9 cellular contexts compared by ENCODE assay signal in the genomic region with DNA sequence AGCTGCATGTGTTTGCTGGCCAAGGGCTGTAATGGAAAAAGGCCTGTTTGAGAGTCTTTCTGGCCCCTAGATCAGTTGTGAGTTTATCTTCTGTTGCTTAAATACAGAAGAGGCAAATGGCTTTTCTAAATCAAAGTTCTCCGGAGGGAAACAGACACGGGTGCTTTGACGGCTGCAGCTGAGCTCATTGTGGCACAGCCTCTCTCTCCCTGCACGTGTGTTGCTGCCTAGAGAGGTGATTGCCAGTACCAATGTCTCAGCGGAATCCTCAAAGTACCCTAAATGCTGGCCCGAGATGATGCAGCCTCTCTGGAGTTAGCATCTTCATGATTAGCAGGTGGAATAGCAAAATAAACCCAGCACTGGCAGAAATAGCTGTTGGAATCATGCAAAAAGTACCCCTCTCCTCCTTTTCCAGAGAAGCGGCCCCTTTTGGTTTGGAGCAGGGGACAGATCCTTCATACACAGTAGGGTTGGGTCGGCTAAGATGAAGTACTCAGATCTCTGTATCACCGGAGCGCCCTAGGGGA.
DNase-seq lines count a peak whose midpoint lies in the region; ATAC-seq and TF ChIP-seq lines count a peak whose summit lies in the region.
"Had no signal": no experiment of that assay in that cellular context is flagged by ENCODE, and none has a peak within 500 bp of the region (broad histone marks: within the 10 kb centered on the region; RNA-seq: fewer than 3 reads in every experiment).

No MANE protein-coding gene starts in this region.

- no peak for TF ChIP-seq POLR2A in right lobe of liver (IDR thresholded peaks at IDR 0.05)

- H3K4me1 Mint-ChIP-seq in progenitor cell of endocrine pancreas (ENCODE audit: low read depth), result peaks cover 7% of the 10 kb centered on the region
- H3K4me1 Mint-ChIP-seq in activated T-cell treated with anti-CD3 and anti-CD28 coated beads, Interleukin-2, amount 50 U/mL, for 4 hours (ENCODE audit: low read depth), result peaks cover 8% of the 10 kb centered on the region

- H3K27me3 ChIP-seq in BLaER1 (peaks cover 47% of the 10 kb centered on the region), iPS-15b (ENCODE audit: control insufficient read depth, insufficient read depth, low read length) (peaks cover 71% of the 10 kb centered on the region), right lobe of liver (peaks cover 0 to 6% of the 10 kb centered on the region in 2 donors)

- H3K27ac ChIP-seq in BLaER1 (no peak overlapping the region), right lobe of liver (no peak overlapping the region)

- peak overlapping the region; percentile 72; the same call in 1 of the 2 replicates for H3K4me2 ChIP-seq in BLaER1

- H3K4me3 Mint-ChIP-seq in progenitor cell of endocrine pancreas (ENCODE audit: low read depth), result peak overlapping the region; percentile 45
- H3K4me3 Mint-ChIP-seq in activated T-cell treated with anti-CD3 and anti-CD28 coated beads, Interleukin-2, amount 50 U/mL, for 4 hours, result no peak overlapping the region

- DNase-seq in RPMI8226 (peak; percentile 71), progenitor cell of endocrine pancreas (ENCODE audit: low spot score, unreplicated experiment) (no peak), right lobe of liver (no peak), germinal center (ENCODE audit: low spot score) (no peak)
- no peak for DNase-seq in activated T-cell treated with anti-CD3 and anti-CD28 coated beads, Interleukin-2, amount 50 U/mL, for 4 hours
- no peak for DNase-seq in activated T-cell treated with anti-CD3 and anti-CD28 coated beads, Interleukin-2, amount 50 U/mL, for 1 hour
- DNase-seq: MM.1S had no signal

- H3K36me3 Mint-ChIP-seq in progenitor cell of endocrine pancreas (ENCODE audit: insufficient read depth), result no peaks in the 10 kb centered on the region
- no peaks in the 10 kb centered on the region for H3K36me3 Mint-ChIP-seq in activated T-cell treated with anti-CD3 and anti-CD28 coated beads, Interleukin-2, amount 50 U/mL, for 4 hours (ENCODE audit: insufficient read depth)

- intact Hi-C loops in right lobe of liver (cut with DNase I), result no loop called here

- H3K4me1 ChIP-seq in BLaER1 (peaks cover 11% of the 10 kb centered on the region; the same call in 1 of the 2 replicates), iPS-15b (ENCODE audit: control insufficient read depth, insufficient read depth, low read length) (no peaks in the 10 kb centered on the region), right lobe of liver (peaks cover 0 to 4% (median 0%) of the 10 kb centered on the region in 4 donors)

- peaks cover 5% of the 10 kb centered on the region; the same call in 1 of the 2 replicates for H4K20me1 ChIP-seq in BLaER1

- TF ChIP-seq CTCF in progenitor cell of endocrine pancreas (IDR thresholded peaks at IDR 0.05; ENCODE audit: unreplicated experiment) (no peak), right lobe of liver (IDR thresholded peaks at IDR 0.05) (no peak)

- H3K4me3 ChIP-seq in BLaER1 (peak overlapping the region; percentile 59; the same call in 1 of the 2 replicates), iPS-15b (ENCODE audit: low read depth, low read length) (peak overlapping the region; percentile 60), right lobe of liver (no peak overlapping the region)

- no peaks in the 10 kb centered on the region for H3K36me3 ChIP-seq in BLaER1
- no peaks in the 10 kb centered on the region for H3K36me3 ChIP-seq in iPS-15b (ENCODE audit: control insufficient read depth, insufficient read depth, low read length)
- no peaks in the 10 kb centered on the region for H3K36me3 ChIP-seq in right lobe of liver

- peaks cover 53% of the 10 kb centered on the region for H3K27me3 Mint-ChIP-seq in progenitor cell of endocrine pancreas
- peaks cover 41% of the 10 kb centered on the region for H3K27me3 Mint-ChIP-seq in activated T-cell treated with anti-CD3 and anti-CD28 coated beads, Interleukin-2, amount 50 U/mL, for 4 hours (ENCODE audit: low read depth)

- ATAC-seq in right lobe of liver, result no peak
- ATAC-seq in activated T-cell treated with anti-CD3 and anti-CD28 coated beads, Interleukin-2, amount 50 U/mL, for 4 hours, result no peak

- peaks cover 21% of the 10 kb centered on the region for H3K9me3 ChIP-seq in BLaER1
- H3K9me3 ChIP-seq in iPS-15b (ENCODE audit: control insufficient read depth, insufficient read depth, low read length), result no peaks in the 10 kb centered on the region
- H3K9me3 ChIP-seq in right lobe of liver, result no peaks in the 10 kb centered on the region

- WGBS in right lobe of liver (ENCODE audit: insufficient coverage, low coverage, low lambda C conversion rate, missing lambda C conversion rate), result 8% methylated on average over 9 of the region's 10 CpGs

- no peak overlapping the region for H3K27ac Mint-ChIP-seq in progenitor cell of endocrine pancreas

- peaks cover 4% of the 10 kb centered on the region for H3K9me3 Mint-ChIP-seq in progenitor cell of endocrine pancreas (ENCODE audit: low read depth)
- H3K9me3 Mint-ChIP-seq in activated T-cell treated with anti-CD3 and anti-CD28 coated beads, Interleukin-2, amount 50 U/mL, for 4 hours, result no peaks in the 10 kb centered on the region

- H3K9ac ChIP-seq in BLaER1 (no peak overlapping the region), iPS-15b (ENCODE audit: low read depth, low read length) (peak overlapping the region; percentile 8)

Comparison
In these comparisons a context has a peak if more than half of its experiments do, and no peak if none do; other contexts are left out.
1. H3K4me3 ChIP-seq: peak in BLaER1 (single experiment) and iPS-15b (single experiment); none in right lobe of liver (0 of 3).